In the genomic region with DNA sequence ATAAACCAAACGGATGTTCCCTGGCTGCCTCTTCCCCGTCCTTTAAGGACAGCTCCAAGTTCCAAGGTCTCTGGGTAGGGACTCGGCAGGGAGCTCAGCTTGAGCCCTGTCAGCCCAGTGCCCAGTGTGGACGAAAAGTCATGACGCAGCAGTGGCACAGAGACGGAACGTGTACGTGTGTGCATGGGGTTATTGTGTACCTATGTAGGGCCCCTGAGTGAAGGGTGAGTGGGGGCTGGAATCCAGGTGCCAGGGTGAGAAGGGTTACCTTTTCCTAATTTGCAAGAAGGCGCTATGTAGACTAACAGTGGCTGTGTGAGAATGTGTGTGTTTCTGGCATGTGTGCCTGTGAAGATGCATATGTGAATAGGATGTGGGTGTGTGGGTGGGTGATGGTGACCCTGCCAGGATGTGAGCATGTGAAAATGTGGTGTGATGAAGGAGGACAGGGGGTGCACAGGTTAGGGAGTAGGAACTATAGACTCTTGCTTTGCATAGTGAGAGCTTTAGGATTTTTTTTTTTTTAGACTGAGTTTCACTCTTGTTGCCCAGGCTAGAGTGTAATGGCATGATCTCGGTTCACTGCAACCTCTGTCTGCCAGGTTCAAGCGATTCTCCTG, we compare ENCODE assay signal across 14 cellular contexts. TPM values are rescaled to one million over a fixed set of nuclear protein-coding genes. Genes with fewer than 3 reads are reported as not detected.
DNase-seq lines count a peak whose midpoint lies in the region; ATAC-seq and TF ChIP-seq lines count a peak whose summit lies in the region.
"Had no signal": no experiment of that assay in that cellular context is flagged by ENCODE, and none has a peak within 500 bp of the region (broad histone marks: within the 10 kb centered on the region; RNA-seq: fewer than 3 reads in every experiment).

No MANE protein-coding gene starts in this region.

- no peaks in the 10 kb centered on the region for H3K9me3 Mint-ChIP-seq in activated T-cell treated with anti-CD3 and anti-CD28 coated beads, Interleukin-2, amount 50 U/mL, for 72 hours
- no peaks in the 10 kb centered on the region for H3K9me3 Mint-ChIP-seq in osteocyte (ENCODE audit: unreplicated experiment)

- H3K27me3 Mint-ChIP-seq in activated T-cell treated with anti-CD3 and anti-CD28 coated beads, Interleukin-2, amount 50 U/mL, for 72 hours (ENCODE audit: low read depth) = no peaks in the 10 kb centered on the region
- H3K27me3 Mint-ChIP-seq in osteocyte (ENCODE audit: unreplicated experiment) = peaks cover 22% of the 10 kb centered on the region

- peak; percentile 47 to 73 for ATAC-seq in activated CD4-positive, CD25-positive, alpha-beta regulatory T cell treated with anti-CD3 and anti-CD28 coated beads, Interleukin-2, amount 50 U/mL, for 24 hours
- ATAC-seq in GM21423 (IDR thresholded peaks at IDR 0.05; ENCODE audit: unreplicated experiment) (peak; percentile 62), GM19328 (IDR thresholded peaks at IDR 0.05; ENCODE audit: unreplicated experiment) (no peak)
- ATAC-seq in activated T-cell treated with anti-CD3 and anti-CD28 coated beads, Interleukin-2, amount 50 U/mL, for 72 hours (replicated peaks in 1 of 2) = peak; percentile 92 to 93

- H3K4me1 Mint-ChIP-seq in activated T-cell treated with anti-CD3 and anti-CD28 coated beads, Interleukin-2, amount 50 U/mL, for 72 hours (ENCODE audit: low read depth) = peaks cover 23% of the 10 kb centered on the region
- H3K4me1 Mint-ChIP-seq in osteocyte (ENCODE audit: unreplicated experiment) = no peaks in the 10 kb centered on the region

- TF ChIP-seq CTCF in osteocyte (IDR thresholded peaks at IDR 0.05) = no peak

- no peak for DNase-seq in activated CD4-positive, CD25-positive, alpha-beta regulatory T cell treated with anti-CD3 and anti-CD28 coated beads, Interleukin-2, amount 50 U/mL, for 72 hours
- DNase-seq in activated T-cell treated with anti-CD3 and anti-CD28 coated beads, Interleukin-2, amount 50 U/mL, for 72 hours = peak; percentile 61 to 63
- DNase-seq in stimulated activated CD8-positive, alpha-beta memory T cell treated with anti-CD3 and anti-CD28 coated beads, Interleukin-4, amount 100 ng/mL, for 48 hours = peak; percentile 42
- no peak for DNase-seq in osteocyte (ENCODE audit: extremely low spot score, unreplicated experiment)
- DNase-seq in amniotic stem cell (lab: John Stamatoyannopoulos, UW) = no peak
- DNase-seq: 8988T, NCI-H1048, NCI-H510A treated with DMSO at 0.1 percent for 48 hours, substantia nigra had no signal

- no peaks in the 10 kb centered on the region for H3K36me3 Mint-ChIP-seq in activated T-cell treated with anti-CD3 and anti-CD28 coated beads, Interleukin-2, amount 50 U/mL, for 72 hours (ENCODE audit: insufficient read depth in 2 of 2)
- H3K36me3 Mint-ChIP-seq in osteocyte (ENCODE audit: unreplicated experiment) = no peaks in the 10 kb centered on the region

- H3K4me3 Mint-ChIP-seq in activated T-cell treated with anti-CD3 and anti-CD28 coated beads, Interleukin-2, amount 50 U/mL, for 72 hours = no peak overlapping the region
- H3K4me3 Mint-ChIP-seq in osteocyte (ENCODE audit: unreplicated experiment) = no peak overlapping the region

- H3K27ac Mint-ChIP-seq in activated T-cell treated with anti-CD3 and anti-CD28 coated beads, Interleukin-2, amount 50 U/mL, for 72 hours = no peak overlapping the region
- H3K27ac Mint-ChIP-seq in osteocyte (ENCODE audit: unreplicated experiment) = no peak overlapping the region
- H3K27ac Mint-ChIP-seq: progenitor cell of endocrine pancreas had no signal

RNA-seq across cellular contexts. Expression of gene SCN4A, which starts 6.0 kb away (rescaled TPM):
- 1 to 10 TPM in 1 of 2 donors, under 1 TPM in 1; 0.93 to 1.0 TPM for total RNA-seq in activated T-cell treated with anti-CD3 and anti-CD28 coated beads, Interleukin-2, amount 50 U/mL, for 72 hours
- total RNA-seq in osteocyte = not detected in 2 replicates

RNA-seq across cellular contexts. Expression of gene PRR29, which starts 31.4 kb away (rescaled TPM):
- total RNA-seq in activated T-cell treated with anti-CD3 and anti-CD28 coated beads, Interleukin-2, amount 50 U/mL, for 72 hours = 1 to 10 TPM in 1 of 2 donors, under 1 TPM in 1; 0.96 to 1.1 TPM
- not detected in 2 replicates for total RNA-seq in osteocyte

RNA-seq across cellular contexts. Expression of gene CD79B, which starts 34.6 kb away (rescaled TPM):
- total RNA-seq in activated T-cell treated with anti-CD3 and anti-CD28 coated beads, Interleukin-2, amount 50 U/mL, for 72 hours = 10 to 100 TPM; 24.8 to 31.0 TPM
- total RNA-seq in osteocyte = not detected in 2 replicates
- total RNA-seq: progenitor cell of endocrine pancreas had no signal

RNA-seq across cellular contexts. Expression of gene GH1, which starts 48.1 kb away (rescaled TPM):
- total RNA-seq in activated T-cell treated with anti-CD3 and anti-CD28 coated beads, Interleukin-2, amount 50 U/mL, for 72 hours = not detected
- not detected in 2 replicates for total RNA-seq in osteocyte
- total RNA-seq: mesenteric fat pad, progenitor cell of endocrine pancreas had no signal

RNA-seq across cellular contexts. Expression of gene ICAM2, which starts 53.7 kb away (rescaled TPM):
- 10 to 100 TPM; 49.9 to 55.7 TPM for total RNA-seq in activated T-cell treated with anti-CD3 and anti-CD28 coated beads, Interleukin-2, amount 50 U/mL, for 72 hours
- not detected in 2 replicates for total RNA-seq in osteocyte

Comparison
In these comparisons a context has a peak if more than half of its experiments do, and no peak if none do; other contexts are left out.
1. DNase-seq: peak in activated T-cell treated with anti-CD3 and anti-CD28 coated beads, Interleukin-2, amount 50 U/mL, for 72 hours (2 of 2) and stimulated activated CD8-positive, alpha-beta memory T cell treated with anti-CD3 and anti-CD28 coated beads, Interleukin-4, amount 100 ng/mL, for 48 hours (single experiment); none in activated CD4-positive, CD25-positive, alpha-beta regulatory T cell treated with anti-CD3 and anti-CD28 coated beads, Interleukin-2, amount 50 U/mL, for 72 hours (single experiment), osteocyte (single experiment) and amniotic stem cell (single experiment).
2. RNA of gene CD79B, which starts 34.6 kb away (total RNA-seq): 24.8 to 31.0 TPM in activated T-cell treated with anti-CD3 and anti-CD28 coated beads, Interleukin-2, amount 50 U/mL, for 72 hours; not detected in osteocyte; every median in the first group is over 10 times any median in the second.